7 cellular contexts compared by ENCODE assay signal in genomic region chr13:95403349-95404140, GRCh38.
DNase-seq lines count a peak whose midpoint lies in the region; ATAC-seq and TF ChIP-seq lines count a peak whose summit lies in the region.

No MANE protein-coding gene starts in this region.

- TF ChIP-seq POLR2A in testis (IDR thresholded peaks at IDR 0.05): no peak

- H3K27me3 ChIP-seq in adipocyte (replicated peaks; ENCODE audit: control insufficient read depth, insufficient read depth, low read length) (no peaks in the 10 kb centered on the region), testis (no peaks in the 10 kb centered on the region)

- H3K9me3 ChIP-seq in adipocyte (ENCODE audit: control insufficient read depth, low read length): no peaks in the 10 kb centered on the region
- no peaks in the 10 kb centered on the region for H3K9me3 ChIP-seq in testis

- DNase-seq in adipocyte (ENCODE audit: low read depth) (no peak), islet precursor cell (peak; percentile 81), testis (peak; percentile 52), posterior cingulate gyrus (no peak)
- no peak for DNase-seq in stimulated activated CD4-positive, alpha-beta T cell treated with anti-CD3 and anti-CD28 coated beads, Interleukin-4, amount 100 ng/mL, for 24 hours

- intact Hi-C loops in testis (cut with DNase I; ENCODE audit: low total_unique reads) (loop anchor here (10.0 kb wide), 1 partner anchor 99 kb away; the partner anchor contains the start of gene ABCC4), posterior cingulate gyrus (cut with DNase I) (loop anchor here (1.0 to 10.0 kb wide), 2 partner anchors 109 to 214 kb away; no protein-coding TSS in a partner anchor)

- 24 to 31% methylated on average over 12 to 17 of the region's 17 CpGs for WGBS in testis, 2 donors

- peaks cover 6% of the 10 kb centered on the region for H3K4me1 ChIP-seq in adipocyte (ENCODE audit: control insufficient read depth, insufficient read depth, low read length)
- H3K4me1 ChIP-seq in testis: peaks cover 3% of the 10 kb centered on the region

- peak; percentile 27 for ATAC-seq in GM19351 (IDR thresholded peaks at IDR 0.05; ENCODE audit: unreplicated experiment)
- ATAC-seq in HG03159 (IDR thresholded peaks at IDR 0.05; ENCODE audit: unreplicated experiment): peak; percentile 24

- H3K27ac ChIP-seq in testis: no peak overlapping the region

- H3K36me3 ChIP-seq in adipocyte (ENCODE audit: control insufficient read depth, insufficient read depth, low read length, severe bottlenecking): no peaks in the 10 kb centered on the region
- no peaks in the 10 kb centered on the region for H3K36me3 ChIP-seq in testis (ENCODE audit: low read depth, missing control alignments)

- H3K9ac ChIP-seq in adipocyte (ENCODE audit: low read length): peak overlapping the region; percentile 14

- TF ChIP-seq CTCF in testis (IDR thresholded peaks at IDR 0.05): no peak

- peak overlapping the region; percentile 72 for H3K4me3 ChIP-seq in adipocyte (ENCODE audit: low read length)
- peak overlapping the region; percentile 6 to 51 for H3K4me3 ChIP-seq in testis

Comparison
In these comparisons a context has a peak if more than half of its experiments do, and no peak if none do; other contexts are left out.
1. DNase-seq: peak in islet precursor cell (single experiment) and testis (single experiment); none in adipocyte (single experiment), stimulated activated CD4-positive, alpha-beta T cell treated with anti-CD3 and anti-CD28 coated beads, Interleukin-4, amount 100 ng/mL, for 24 hours (single experiment) and posterior cingulate gyrus (0 of 10).